30 cellular contexts compared by ENCODE assay signal in the genomic region with DNA sequence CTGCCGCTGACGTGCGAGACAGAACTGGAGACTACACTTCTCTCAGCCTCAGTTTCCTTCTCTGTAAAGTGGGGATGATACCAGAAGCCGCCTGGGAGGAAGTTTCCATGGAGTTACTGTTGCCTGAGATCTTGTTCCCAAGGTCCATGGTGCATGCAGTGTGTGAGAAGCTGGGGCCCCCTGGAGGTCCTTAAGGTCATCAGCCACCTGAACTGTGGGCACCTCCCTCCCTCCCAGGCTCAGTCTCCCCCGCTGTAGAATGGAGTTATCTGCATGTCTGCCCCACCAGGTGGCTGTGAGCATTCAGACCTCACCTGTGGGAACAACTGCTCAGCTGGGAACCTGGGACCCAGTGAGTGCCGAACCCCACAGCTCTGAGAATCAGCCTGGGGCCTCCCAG. TPM values are rescaled to one million over a fixed set of nuclear protein-coding genes. Genes with fewer than 3 reads are reported as not detected.
DNase-seq lines count a peak whose midpoint lies in the region; ATAC-seq and TF ChIP-seq lines count a peak whose summit lies in the region.
"Had no signal": no experiment of that assay in that cellular context is flagged by ENCODE, and none has a peak within 500 bp of the region (broad histone marks: within the 10 kb centered on the region; RNA-seq: fewer than 3 reads in every experiment).

No MANE protein-coding gene starts in this region.

- no peak overlapping the region for H3K4ac ChIP-seq in H9 (ENCODE audit: low read depth, low read length)

- H3K9ac ChIP-seq in H9 (ENCODE audit: extremely low read depth, insufficient read length, low read length) (no peak overlapping the region), GM23248 (no peak overlapping the region)
- H3K9ac ChIP-seq: KMS-11 had no signal

- H3K36me3 ChIP-seq in GM06990 (ENCODE audit: control insufficient read depth, insufficient read depth, low read length) (no peaks in the 10 kb centered on the region), WERI-Rb-1 (peaks cover 74% of the 10 kb centered on the region), GM23248 (ENCODE audit: low read depth) (no peaks in the 10 kb centered on the region)
- H3K36me3 ChIP-seq: SJCRH30 had no signal

- TF ChIP-seq CTCF in GM06990 (IDR thresholded peaks at IDR 0.05; ENCODE audit: insufficient read depth, low read length, poor library complexity, severe bottlenecking) (peak; percentile 16), H9 (conservative IDR thresholded peaks at IDR 0.05) (peak; percentile 47; the same call in 2 of the 3 replicates), WERI-Rb-1 (IDR thresholded peaks at IDR 0.05; ENCODE audit: low read depth, low read length) (0 out of 2 replicates have a peak, but pooled peaks have one; percentile 23)

- H3K9me3 ChIP-seq in H9 (ENCODE audit: control insufficient read depth, low read depth, low read length), result no peaks in the 10 kb centered on the region
- H3K9me3 ChIP-seq in WERI-Rb-1 (ENCODE audit: severe bottlenecking), result no peaks in the 10 kb centered on the region
- H3K9me3 ChIP-seq in GM23248 (ENCODE audit: low read depth), result no peaks in the 10 kb centered on the region
- H3K9me3 ChIP-seq: Caco-2 had no signal

- no peak overlapping the region for H4K8ac ChIP-seq in H9 (replicated peaks; ENCODE audit: insufficient read length, low read depth, low read length)

- no peak overlapping the region for H4K5ac ChIP-seq in H9 (ENCODE audit: insufficient read length, low read depth, low read length)

- H3K18ac ChIP-seq in H9 (ENCODE audit: insufficient read length, low read depth, low read length), result no peak overlapping the region

- H3K79me1 ChIP-seq in H9 (ENCODE audit: insufficient read depth, low read depth, low read length, poor library complexity, severe bottlenecking), result no peaks in the 10 kb centered on the region

- H2AK5ac ChIP-seq in H9 (ENCODE audit: insufficient read length, low read length), result no peak overlapping the region

- H3K23ac ChIP-seq in H9 (ENCODE audit: insufficient read length, low read depth, low read length), result no peak overlapping the region

- H3K4me3 ChIP-seq in GM06990 (replicated peaks; ENCODE audit: low read depth, low read length), result no peak overlapping the region
- H3K4me3 ChIP-seq in WERI-Rb-1 (ENCODE audit: low read depth, low read length), result peak overlapping the region; percentile 95
- H3K4me3 ChIP-seq in GM23248, result no peak overlapping the region
- H3K4me3 ChIP-seq: PC-9, SJCRH30 had no signal

- H2AFZ ChIP-seq in H9 (ENCODE audit: low read length), result no peak overlapping the region
- no peak overlapping the region for H2AFZ ChIP-seq in GM23248
- H2AFZ ChIP-seq: PC-9 had no signal

- no peaks in the 10 kb centered on the region for H3K23me2 ChIP-seq in H9 (ENCODE audit: insufficient read length, low read depth, low read length, poor library complexity, severe bottlenecking)

- no peak overlapping the region for H2BK15ac ChIP-seq in H9 (ENCODE audit: low read depth, low read length)

- no peak overlapping the region for H2BK12ac ChIP-seq in H9 (ENCODE audit: insufficient read length, low read depth, low read length)

- ATAC-seq in HG03175 (IDR thresholded peaks at IDR 0.05; ENCODE audit: unreplicated experiment) (no peak), HG02588 (IDR thresholded peaks at IDR 0.05; ENCODE audit: unreplicated experiment) (no peak)
- ATAC-seq: HCT116, Right ventricle myocardium inferior, SK-N-SH treated with all-trans-retinoic acid at 6 μM for 48 hours, T-helper 17 cell had no signal

- H2BK120ac ChIP-seq in H9 (ENCODE audit: low read depth, low read length, poor library complexity, severe bottlenecking), result no peak overlapping the region

- H3K27me3 Mint-ChIP-seq in H9 (ENCODE audit: low read depth), result peaks cover 5% of the 10 kb centered on the region

- no peaks in the 10 kb centered on the region for H3K79me2 ChIP-seq in H9 (ENCODE audit: insufficient read depth, low read length)
- no peaks in the 10 kb centered on the region for H3K79me2 ChIP-seq in GM23248 (ENCODE audit: insufficient read depth)

- H2BK20ac ChIP-seq in H9 (ENCODE audit: low read depth, low read length, poor library complexity, severe bottlenecking), result no peak overlapping the region

- no peaks in the 10 kb centered on the region for H3K9me2 ChIP-seq in GM23248 (ENCODE audit: insufficient read depth)

- no peak overlapping the region for H4K91ac ChIP-seq in H9 (ENCODE audit: insufficient read length, low read depth, low read length)

- H3K4me1 ChIP-seq in H9 (ENCODE audit: insufficient read depth, low read length), result no peaks in the 10 kb centered on the region
- H3K4me1 ChIP-seq in GM23248 (ENCODE audit: insufficient read depth), result no peaks in the 10 kb centered on the region
- H3K4me1 ChIP-seq: Caco-2 had no signal

- H3K56ac ChIP-seq in H9 (ENCODE audit: insufficient read length, low read depth, low read length), result no peak overlapping the region

- H3K27ac ChIP-seq in H9 (ENCODE audit: insufficient read length, low read depth, low read length) (no peak overlapping the region), WERI-Rb-1 (peak overlapping the region; percentile 99), GM23248 (no peak overlapping the region)
- H3K27ac ChIP-seq: KMS-11, PC-9, SJCRH30 had no signal

- no peak overlapping the region; a peak in 1 of 7 replicates for H3K27ac Mint-ChIP-seq in H9
- H3K27ac Mint-ChIP-seq: CD4-positive, alpha-beta memory T cell; T-helper 17 cell had no signal

- H3K14ac ChIP-seq in H9 (ENCODE audit: insufficient read depth, low read length), result no peak overlapping the region

- WGBS in H9 (ENCODE audit: extremely low coverage, insufficient read length, low lambda C conversion rate), result no CpG with 5 or more reads among the region's 6 CpGs
- 76 to 82% methylated on average over 6 of the region's 6 CpGs for WGBS in GM23248 (ENCODE audit: low coverage in 1 of 2, low lambda C conversion rate in 2 of 2, missing lambda C conversion rate in 2 of 2), 2 experiments

- no peak overlapping the region for H3K4me3 Mint-ChIP-seq in H9
- H3K4me3 Mint-ChIP-seq: CD4-positive, alpha-beta memory T cell; T-helper 17 cell had no signal

- H3K4me2 ChIP-seq in H9 (ENCODE audit: insufficient read depth, insufficient read length, low read length) (no peak overlapping the region), GM23248 (ENCODE audit: unreplicated experiment) (no peak overlapping the region)
- H3K4me2 ChIP-seq: KMS-11, PC-9 had no signal

- H4K20me1 ChIP-seq in H9 (ENCODE audit: control insufficient read depth, insufficient read depth, insufficient read length), result no peaks in the 10 kb centered on the region
- H4K20me1 ChIP-seq in GM23248 (ENCODE audit: insufficient read depth), result no peaks in the 10 kb centered on the region

- DNase-seq in GM06990 (ENCODE audit: extremely low read depth, insufficient read length), result no peak
- peak; percentile 60 for DNase-seq in H9
- DNase-seq in WERI-Rb-1, result no peak
- peak; percentile 43 for DNase-seq in iPS-NIHi7 (ENCODE audit: extremely low spot score)
- no peak for DNase-seq in midbrain (lab: John Stamatoyannopoulos, UW)
- no peak for DNase-seq in GM23248
- DNase-seq: C1 segment of cervical spinal cord; Caco-2; CD4-positive, alpha-beta memory T cell; DMS79; EL; GF-D8; NCI-H1092; NCI-H1417 treated with DMSO at 0.1 percent for 48 hours; NCI-H187; NCI-H2081 treated with DMSO at 0.1 percent for 48 hours; NCI-H2171; NCI-H345; NCI-H510A treated with DMSO at 0.1 percent for 48 hours; NK-92 treated with Interleukin-12 subunit alpha and Interleukin-12 subunit beta, amount 100 ng/mL, for 24 hours; PC-9; SJCRH30; T-helper 17 cell had no signal

- peaks cover 0 to 2% (median 0%) of the 10 kb centered on the region in 3 experiments; a peak in 1 of 7 replicates for H3K36me3 Mint-ChIP-seq in H9 (ENCODE audit: insufficient read depth in 1 of 3, low read depth in 3 of 3)
- H3K36me3 Mint-ChIP-seq: CD4-positive, alpha-beta memory T cell had no signal

- no peak overlapping the region for H2BK5ac ChIP-seq in H9 (ENCODE audit: insufficient read length, low read length)

- H3T11ph ChIP-seq in H9 (ENCODE audit: low read length), result no peak overlapping the region

- no peaks in the 10 kb centered on the region for H3F3A ChIP-seq in GM23248 (ENCODE audit: insufficient read depth)

- H3K27me3 ChIP-seq in GM06990 (replicated peaks; ENCODE audit: control insufficient read depth, insufficient read depth, low read length) (peaks cover 3% of the 10 kb centered on the region), H9 (ENCODE audit: insufficient read depth, low read length) (no peaks in the 10 kb centered on the region), WERI-Rb-1 (ENCODE audit: insufficient read depth, low read depth, severe bottlenecking) (no peaks in the 10 kb centered on the region), GM23248 (replicated peaks; ENCODE audit: insufficient read depth) (peaks cover 35% of the 10 kb centered on the region)
- H3K27me3 ChIP-seq: SJCRH30 had no signal

- in situ Hi-C loops in GM23248 (cut with MboI), result no loop called here

- peaks cover 0 to 7% of the 10 kb centered on the region in 2 experiments; a peak in 3 of 5 replicates for H3K9me3 Mint-ChIP-seq in H9

- H3K4me1 Mint-ChIP-seq in H9, result peaks cover 41 to 50% of the 10 kb centered on the region in 2 experiments

RNA-seq across cellular contexts. Expression of gene CRX, which starts 2.7 kb away (rescaled TPM):
- 0.13 and 0.15 TPM in 2 replicates for total RNA-seq in H9 (2021)
- total RNA-seq in GM23248 (2014; rRNA removed; shearing (Covaris generic)), result not detected in 2 replicates
- polyA plus RNA-seq in GM23248 (2016; fragmentation: Nextera tagmentation; extraction: Ambion mirVana), result not detected in 2 replicates
- total RNA-seq: Caco-2; CD4-positive, alpha-beta memory T cell; PC-9; Right ventricle myocardium inferior; RPMI7951; T-helper 17 cell had no signal
- polyA plus RNA-seq: CD4-positive, alpha-beta memory T cell had no signal

RNA-seq across cellular contexts. Expression of gene TPRX1, which starts 20.0 kb away (rescaled TPM):
- not detected in 2 replicates for total RNA-seq in H9 (2021)
- not detected in 2 replicates for total RNA-seq in GM23248 (2014; rRNA removed; shearing (Covaris generic))
- polyA plus RNA-seq in GM23248 (2016; fragmentation: Nextera tagmentation; extraction: Ambion mirVana), result not detected in 2 replicates
- total RNA-seq: Caco-2; CD4-positive, alpha-beta memory T cell; PC-9; Right ventricle myocardium inferior; RPMI7951; SJCRH30; T-helper 17 cell had no signal
- polyA plus RNA-seq: CD4-positive, alpha-beta memory T cell had no signal

RNA-seq across cellular contexts. Expression of gene TPRX2, which starts 34.6 kb away (rescaled TPM):
- not detected in 2 replicates for total RNA-seq in H9 (2021)
- total RNA-seq in GM23248 (2014; rRNA removed; shearing (Covaris generic)), result not detected in 2 replicates
- polyA plus RNA-seq in GM23248 (2016; fragmentation: Nextera tagmentation; extraction: Ambion mirVana), result not detected in 2 replicates
- total RNA-seq: Caco-2; CD4-positive, alpha-beta memory T cell; PC-9; Right ventricle myocardium inferior; RPMI7951; SJCRH30; T-helper 17 cell had no signal
- polyA plus RNA-seq: CD4-positive, alpha-beta memory T cell had no signal

RNA-seq across cellular contexts. Expression of gene SELENOW, which starts 45.9 kb away (rescaled TPM):
- total RNA-seq in H9 (2021), result 377 and 388 TPM in 2 replicates
- 436 and 571 TPM in 2 replicates for total RNA-seq in GM23248 (2014; rRNA removed; shearing (Covaris generic))
- 558 and 561 TPM in 2 replicates for polyA plus RNA-seq in GM23248 (2016; fragmentation: Nextera tagmentation; extraction: Ambion mirVana)

Comparison
In these comparisons a context has a peak if more than half of its experiments do, and no peak if none do; other contexts are left out.
1. DNase-seq: peak in H9 (single experiment) and iPS-NIHi7 (single experiment); none in GM06990 (single experiment), WERI-Rb-1 (single experiment), midbrain (single experiment) and GM23248 (single experiment).
2. Peak in every context shown above with its lines, with median percentiles within 50 percentile points of each other: CTCF ChIP-seq.